Comparison of ENCODE assay signal across 8 cellular contexts in the genomic region with DNA sequence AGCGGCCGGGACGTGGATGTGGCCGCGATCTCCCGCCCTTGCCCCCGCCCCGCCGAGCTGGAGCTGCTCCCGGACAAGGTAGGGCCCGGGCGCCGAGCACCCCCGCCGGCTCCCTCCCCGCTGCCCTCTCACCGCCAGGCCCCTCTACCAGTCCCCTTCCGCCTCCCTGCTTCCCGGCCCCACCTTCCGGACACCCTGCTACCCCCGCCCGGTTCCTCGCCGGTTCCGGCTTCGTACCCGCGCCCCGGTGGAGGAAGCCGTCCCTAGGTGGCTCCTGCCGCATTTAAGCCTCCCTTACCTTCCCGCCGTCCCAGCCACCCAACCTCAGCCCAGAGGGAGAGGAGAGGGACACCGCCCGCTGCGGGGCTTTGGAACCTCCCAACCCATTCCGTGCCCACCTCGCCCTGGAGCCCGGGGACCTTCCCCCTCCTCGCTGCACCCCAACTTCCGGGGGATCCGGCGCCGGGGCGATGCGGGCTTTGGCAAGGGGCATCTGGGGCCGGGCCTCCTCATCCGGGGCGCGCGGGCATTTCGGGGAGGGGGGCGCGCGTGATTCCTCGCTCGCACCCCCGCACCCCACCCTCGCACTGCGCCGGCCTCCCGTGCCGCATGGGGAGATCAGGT. TPM values are rescaled to one million over a fixed set of nuclear protein-coding genes. Genes with fewer than 3 reads are reported as not detected.
A peak's percentile ranks its signal among the peaks of the same experiment; 100 is the strongest.
DNase-seq lines count a peak whose midpoint lies in the region; ATAC-seq and TF ChIP-seq lines count a peak whose summit lies in the region.

No MANE protein-coding gene starts in this region.

- no peak for DNase-seq in AG10803 (ENCODE audit: low read depth)
- DNase-seq in T1000 (lab: John Stamatoyannopoulos, UW), result peak; percentile 25
- DNase-seq in MCF 10A (ENCODE audit: unreplicated experiment), result peak; percentile 48
- peak; percentile 77 for DNase-seq in kidney glomerular epithelial cell (lab: John Stamatoyannopoulos, UW)
- peak; percentile 58 for DNase-seq in stimulated activated CD4-positive, alpha-beta T cell treated with anti-CD3 and anti-CD28 coated beads, Interleukin-1b, Interleukin-23, amount 100 ng/mL, for 48 hours

- CTCF ChIA-PET in MCF 10A (lab: Yijun Ruan, JAX), result interaction anchor here (0.6 to 1.0 kb wide), 2 partner anchors 92 to 1078 kb away, joined by 3 read pairs; no protein-coding TSS in a partner anchor

- H3K4me1 Mint-ChIP-seq in MCF 10A (ENCODE audit: insufficient read depth, unreplicated experiment), result peaks cover 24% of the 10 kb centered on the region

- H3K4me3 ChIP-seq in AG10803 (ENCODE audit: low read length), result peak overlapping the region; percentile 91

- no TSS peak for BruUV-seq in MCF 10A (replicated peaks; lab: Mats Ljungman, UMichigan)

- H3K9me3 Mint-ChIP-seq in MCF 10A (ENCODE audit: unreplicated experiment), result no peaks in the 10 kb centered on the region

- H3K4me3 Mint-ChIP-seq in MCF 10A (ENCODE audit: unreplicated experiment), result peak overlapping the region; percentile 88

- intact Hi-C loops in MCF 10A (cut with micrococcal nuclease), result loop anchor here (2.0 to 5.0 kb wide), 3 partner anchors 92 to 214 kb away; no protein-coding TSS in a partner anchor

- H3K36me3 Mint-ChIP-seq in MCF 10A (ENCODE audit: insufficient read depth, unreplicated experiment), result no peaks in the 10 kb centered on the region

- POLR2A ChIA-PET in MCF 10A (lab: Yijun Ruan, JAX), result interaction anchor here (0.7 to 1.6 kb wide), 3 partner anchors 67 to 215 kb away, joined by 3 to 8 read pairs (median 6); no protein-coding TSS in a partner anchor

- TF ChIP-seq CTCF in AG10803 (conservative IDR thresholded peaks at IDR 0.05; ENCODE audit: low read length) (no peak), MCF 10A (IDR thresholded peaks at IDR 0.05; ENCODE audit: unreplicated experiment) (no peak)

- H3K27ac Mint-ChIP-seq in MCF 10A (ENCODE audit: low read depth, unreplicated experiment), result peak overlapping the region; percentile 12

- ATAC-seq in GM19397 (IDR thresholded peaks at IDR 0.05; ENCODE audit: unreplicated experiment) (peak; percentile 35), HG03521 (IDR thresholded peaks at IDR 0.05; ENCODE audit: unreplicated experiment) (peak; percentile 21), GM18861 (IDR thresholded peaks at IDR 0.05; ENCODE audit: unreplicated experiment) (no peak)

- H3K27me3 Mint-ChIP-seq in MCF 10A (ENCODE audit: insufficient read depth, unreplicated experiment), result no peaks in the 10 kb centered on the region

RNA-seq across cellular contexts. Expression of a gene that starts 0.5 kb away (rescaled TPM):
- total RNA-seq in MCF 10A (2022), result 12.3 and 15.3 TPM in 2 replicates
